Comparison of ENCODE assay signal across 15 cellular contexts in the genomic region with DNA sequence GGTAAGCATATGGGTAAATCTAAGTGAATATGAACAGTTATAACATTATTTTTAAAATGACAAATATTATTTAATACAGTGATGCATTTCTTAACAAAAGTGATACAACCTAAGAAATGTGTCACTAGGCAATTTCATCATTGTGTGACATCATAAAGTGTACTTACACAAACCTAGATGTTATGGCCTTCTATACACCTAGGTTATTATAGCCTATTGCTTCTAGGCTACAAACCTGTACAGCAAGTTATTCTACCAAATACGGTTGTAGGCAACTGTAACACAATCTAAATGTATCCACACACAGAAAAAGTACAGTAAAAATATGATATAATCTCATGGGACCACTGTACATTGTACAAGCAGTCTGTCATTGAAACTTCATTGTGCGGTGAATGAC.
"Had no signal": no experiment of that assay in that cellular context is flagged by ENCODE, and none has a peak within 500 bp of the region (broad histone marks: within the 10 kb centered on the region; RNA-seq: fewer than 3 reads in every experiment).

No MANE protein-coding gene starts in this region.

- H3K27me3 ChIP-seq: colonic mucosa, heart left ventricle, sigmoid colon, stomach, transverse colon had no signal

- H3K4me1 ChIP-seq: colonic mucosa had no signal

- H3K9me3 ChIP-seq: colonic mucosa, heart left ventricle, sigmoid colon, stomach, thoracic aorta, transverse colon had no signal

- H3K36me3 ChIP-seq: colonic mucosa, heart left ventricle, sigmoid colon, stomach, thoracic aorta, transverse colon had no signal

- ATAC-seq: heart left ventricle, natural killer cell had no signal

- DNase-seq: colonic mucosa; dermis blood vessel endothelial cell; foreskin melanocyte; heart left ventricle; hippocampal formation; mammary epithelial cell; natural killer cell; posterior cingulate gyrus; sigmoid colon; stimulated activated naive CD4-positive, alpha-beta T cell; stomach; substantia nigra; transverse colon had no signal

- H3K4me3 ChIP-seq: colonic mucosa, heart left ventricle, sigmoid colon, skin epidermis, stomach, thoracic aorta, transverse colon had no signal

- H3K27ac ChIP-seq: colonic mucosa, heart left ventricle, sigmoid colon, skin epidermis, stomach, thoracic aorta, transverse colon had no signal
